In genomic region chr1:3327389-3327702, GRCh38 we compare ENCODE assay signal across 26 cellular contexts.
"Had no signal": no experiment of that assay in that cellular context is flagged by ENCODE, and none has a peak within 500 bp of the region (broad histone marks: within the 10 kb centered on the region; RNA-seq: fewer than 3 reads in every experiment).

No MANE protein-coding gene starts in this region.

- H3K9me3 Mint-ChIP-seq: activated B cell treated with CpG ODN at 0.5 μM for 24 hours; activated CD4-positive, alpha-beta T cell treated with anti-CD3 and anti-CD28 coated beads, Interleukin-2, amount 10 ng/mL, durations not matched to agents 24 days and 14 days; activated naive CD4-positive, alpha-beta T cell treated with anti-CD3 and anti-CD28 coated beads, Interleukin-2, amount 50 U/mL, for 72 hours; activated naive CD8-positive, alpha-beta T cell treated with anti-CD3 and anti-CD28 coated beads, Interleukin-2, amount 50 U/mL, for 24 hours; activated T-cell treated with anti-CD3 and anti-CD28 coated beads, Interleukin-2, amount 50 U/mL, for 24 hours; activated T-helper 1 cell treated with anti-CD3 and anti-CD28 coated beads, Interleukin-12 subunit alpha, Interleukin-12 subunit beta, Interleukin-2, Interleukin-4 antibody, amounts not matched to agents 30 ng/mL and 10 ng/mL and 1 ng/mL, durations not matched to agents 14 hours and 24 hours and 36 hours had no signal

- H3K27ac Mint-ChIP-seq: activated B cell treated with CpG ODN at 0.5 μM for 24 hours; activated CD4-positive, alpha-beta T cell treated with anti-CD3 and anti-CD28 coated beads, Interleukin-2, amount 10 ng/mL, durations not matched to agents 24 days and 14 days; activated CD8-positive, alpha-beta memory T cell treated with anti-CD3 and anti-CD28 coated beads, Interleukin-2, amount 10 ng/mL, durations not matched to agents 7 days and 5 days; activated naive CD4-positive, alpha-beta T cell treated with anti-CD3 and anti-CD28 coated beads, Interleukin-2, amount 50 U/mL, for 72 hours; activated naive CD8-positive, alpha-beta T cell treated with anti-CD3 and anti-CD28 coated beads, Interleukin-2, amount 50 U/mL, for 24 hours; activated T-cell treated with anti-CD3 and anti-CD28 coated beads, Interleukin-2, amount 50 U/mL, for 24 hours; activated T-helper 1 cell treated with anti-CD3 and anti-CD28 coated beads, Interleukin-12 subunit alpha, Interleukin-12 subunit beta, Interleukin-2, Interleukin-4 antibody, amounts not matched to agents 30 ng/mL and 10 ng/mL and 1 ng/mL, durations not matched to agents 14 hours and 24 hours and 36 hours; T-helper 17 cell had no signal

- H3K4me3 ChIP-seq: ascending aorta, body of pancreas, MG63 had no signal

- DNase-seq: activated B cell treated with CpG ODN at 0.5 μM for 24 hours; activated CD4-positive, alpha-beta T cell treated with anti-CD3 and anti-CD28 coated beads for 1 hour; activated CD4-positive, alpha-beta T cell treated with anti-CD3 and anti-CD28 coated beads, Interleukin-2, amount 10 ng/mL, durations not matched to agents 24 days and 14 days; activated CD4-positive, alpha-beta T cell treated with anti-CD3 and anti-CD28 coated beads, Interleukin-2, amount 50 U/mL, for 48 hours; activated CD8-positive, alpha-beta memory T cell treated with anti-CD3 and anti-CD28 coated beads, Interleukin-2, amount 10 ng/mL, durations not matched to agents 7 days and 5 days; activated effector memory CD4-positive, alpha-beta T cell treated with anti-CD3 and anti-CD28 coated beads, Interleukin-2, amount 50 U/mL, for 16 hours; activated naive CD4-positive, alpha-beta T cell treated with Interleukin-2 at 50 U/mL for 16 hours; activated naive CD8-positive, alpha-beta T cell treated with anti-CD3 and anti-CD28 coated beads, Interleukin-2, amount 50 U/mL, for 24 hours; activated T-cell treated with anti-CD3 and anti-CD28 coated beads, Interleukin-2, amount 50 U/mL, for 24 hours; amniotic stem cell; body of pancreas; MG63; NCI-H1092 treated with DMSO at 0.1 percent for 48 hours; NCI-H1417 treated with DMSO at 0.1 percent for 48 hours; NCI-H1694; NCI-H2029 treated with DMSO at 0.1 percent for 48 hours; NCI-H510A treated with DMSO at 0.1 percent for 48 hours; NCI-H69; NK-92 treated with Interleukin-12 subunit alpha and Interleukin-12 subunit beta, amount 100 ng/mL, for 24 hours; SHP77; T-helper 17 cell; T-helper 9 cell had no signal

- H3K36me3 ChIP-seq: ascending aorta, MG63 had no signal

- H3K9me3 ChIP-seq: ascending aorta, body of pancreas, MG63 had no signal

- H3K36me3 Mint-ChIP-seq: activated CD8-positive, alpha-beta memory T cell treated with anti-CD3 and anti-CD28 coated beads, Interleukin-2, amount 10 ng/mL, durations not matched to agents 7 days and 5 days; activated naive CD4-positive, alpha-beta T cell treated with anti-CD3 and anti-CD28 coated beads, Interleukin-2, amount 50 U/mL, for 72 hours had no signal

- H3K4me3 Mint-ChIP-seq: activated B cell treated with CpG ODN at 0.5 μM for 24 hours; activated CD4-positive, alpha-beta T cell treated with anti-CD3 and anti-CD28 coated beads, Interleukin-2, amount 10 ng/mL, durations not matched to agents 24 days and 14 days; activated CD8-positive, alpha-beta memory T cell treated with anti-CD3 and anti-CD28 coated beads, Interleukin-2, amount 10 ng/mL, durations not matched to agents 7 days and 5 days; activated naive CD8-positive, alpha-beta T cell treated with anti-CD3 and anti-CD28 coated beads, Interleukin-2, amount 50 U/mL, for 24 hours; activated T-cell treated with anti-CD3 and anti-CD28 coated beads, Interleukin-2, amount 50 U/mL, for 24 hours; activated T-helper 1 cell treated with anti-CD3 and anti-CD28 coated beads, Interleukin-12 subunit alpha, Interleukin-12 subunit beta, Interleukin-2, Interleukin-4 antibody, amounts not matched to agents 30 ng/mL and 10 ng/mL and 1 ng/mL, durations not matched to agents 14 hours and 24 hours and 36 hours; T-helper 17 cell had no signal

- H3K4me1 Mint-ChIP-seq: activated B cell treated with CpG ODN at 0.5 μM for 24 hours; activated CD4-positive, alpha-beta T cell treated with anti-CD3 and anti-CD28 coated beads, Interleukin-2, amount 10 ng/mL, durations not matched to agents 24 days and 14 days; activated CD8-positive, alpha-beta memory T cell treated with anti-CD3 and anti-CD28 coated beads, Interleukin-2, amount 10 ng/mL, durations not matched to agents 7 days and 5 days; T-helper 17 cell had no signal

- ATAC-seq: activated CD8-positive, alpha-beta memory T cell treated with anti-CD3 and anti-CD28 coated beads, Interleukin-2, amount 10 ng/mL, durations not matched to agents 7 days and 5 days; activated naive CD4-positive, alpha-beta T cell treated with anti-CD3 and anti-CD28 coated beads, Interleukin-2, amount 50 U/mL, for 72 hours; activated naive CD8-positive, alpha-beta T cell treated with anti-CD3 and anti-CD28 coated beads, Interleukin-2, amount 50 U/mL, for 24 hours; body of pancreas; Panc1; T-helper 17 cell had no signal

- H3K27me3 Mint-ChIP-seq: activated CD4-positive, alpha-beta T cell treated with anti-CD3 and anti-CD28 coated beads, Interleukin-2, amount 10 ng/mL, durations not matched to agents 24 days and 14 days; activated CD8-positive, alpha-beta memory T cell treated with anti-CD3 and anti-CD28 coated beads, Interleukin-2, amount 10 ng/mL, durations not matched to agents 7 days and 5 days had no signal

- H3K27ac ChIP-seq: body of pancreas had no signal

- H3K27me3 ChIP-seq: ascending aorta, body of pancreas, MG63 had no signal
